Comparison of ENCODE assay signal across 18 cellular contexts in genomic region chr9:88230612-88231011, GRCh38.
"Had no signal": no experiment of that assay in that cellular context is flagged by ENCODE, and none has a peak within 500 bp of the region (broad histone marks: within the 10 kb centered on the region; RNA-seq: fewer than 3 reads in every experiment).

No MANE protein-coding gene starts in this region.

- H3K36me3 Mint-ChIP-seq: activated CD4-positive, alpha-beta memory T cell treated with anti-CD3 and anti-CD28 coated beads for 36 hours; activated naive CD8-positive, alpha-beta T cell treated with anti-CD3 and anti-CD28 coated beads for 36 hours; WTC11 had no signal

- H3K4me1 Mint-ChIP-seq: activated CD4-positive, alpha-beta T cell treated with anti-CD3 and anti-CD28 coated beads for 36 hours; activated naive CD8-positive, alpha-beta T cell treated with anti-CD3 and anti-CD28 coated beads for 36 hours; activated T-helper 17 cell treated with anti-CD3 and anti-CD28 coated beads, Interleukin-2, amount 50 U/mL, for 72 hours had no signal

- H3K27ac Mint-ChIP-seq: activated CD4-positive, alpha-beta memory T cell treated with anti-CD3 and anti-CD28 coated beads for 36 hours; activated CD4-positive, alpha-beta T cell treated with anti-CD3 and anti-CD28 coated beads for 36 hours; activated naive CD8-positive, alpha-beta T cell treated with anti-CD3 and anti-CD28 coated beads for 36 hours; activated T-helper 17 cell treated with anti-CD3 and anti-CD28 coated beads, Interleukin-2, amount 50 U/mL, for 72 hours; effector memory CD8-positive, alpha-beta T cell; progenitor cell of endocrine pancreas; WTC11 had no signal

- H3K9me3 ChIP-seq: body of pancreas, gastroesophageal sphincter, thyroid gland had no signal

- H3K36me3 ChIP-seq: gastroesophageal sphincter, heart left ventricle, left ventricle myocardium inferior, thyroid gland had no signal

- H3K4me1 ChIP-seq: body of pancreas, gastroesophageal sphincter, heart left ventricle, left ventricle myocardium inferior, thyroid gland had no signal

- H3K27me3 ChIP-seq: body of pancreas, gastroesophageal sphincter, heart left ventricle, thyroid gland had no signal

- H3K4me3 Mint-ChIP-seq: activated CD4-positive, alpha-beta memory T cell treated with anti-CD3 and anti-CD28 coated beads for 36 hours; activated CD4-positive, alpha-beta T cell treated with anti-CD3 and anti-CD28 coated beads for 36 hours; activated naive CD8-positive, alpha-beta T cell treated with anti-CD3 and anti-CD28 coated beads for 36 hours; activated T-helper 17 cell treated with anti-CD3 and anti-CD28 coated beads, Interleukin-2, amount 50 U/mL, for 72 hours; effector memory CD8-positive, alpha-beta T cell; WTC11 had no signal

- H3K27me3 Mint-ChIP-seq: progenitor cell of endocrine pancreas had no signal

- H3K4me3 ChIP-seq: body of pancreas, gastroesophageal sphincter, heart left ventricle, left ventricle myocardium inferior, thyroid gland had no signal

- DNase-seq: activated CD4-positive, alpha-beta memory T cell treated with anti-CD3 and anti-CD28 coated beads for 36 hours; activated CD4-positive, alpha-beta T cell treated with anti-CD3 and anti-CD28 coated beads for 36 hours; activated naive CD4-positive, alpha-beta T cell; activated naive CD8-positive, alpha-beta T cell treated with anti-CD3 and anti-CD28 coated beads for 36 hours; activated T-cell treated with anti-CD3 and anti-CD28 coated beads for 4 hours; body of pancreas; effector memory CD8-positive, alpha-beta T cell; heart left ventricle; left ventricle myocardium inferior; occipital lobe; stimulated activated naive CD4-positive, alpha-beta T cell treated with Interleukin-2 at 50 U/mL for 16 hours; T-helper 2 cell; thyroid gland had no signal

- H3K27ac ChIP-seq: body of pancreas, epithelial cell of prostate, gastroesophageal sphincter, heart left ventricle, left ventricle myocardium inferior, thyroid gland had no signal

- ATAC-seq: activated CD4-positive, alpha-beta T cell treated with anti-CD3 and anti-CD28 coated beads for 36 hours; activated T-helper 17 cell treated with anti-CD3 and anti-CD28 coated beads, Interleukin-2, amount 50 U/mL, for 72 hours; body of pancreas; effector memory CD8-positive, alpha-beta T cell; gastroesophageal sphincter; heart left ventricle; WTC11 had no signal
